Comparison of ENCODE assay signal across 1 cellular context in the genomic region with DNA sequence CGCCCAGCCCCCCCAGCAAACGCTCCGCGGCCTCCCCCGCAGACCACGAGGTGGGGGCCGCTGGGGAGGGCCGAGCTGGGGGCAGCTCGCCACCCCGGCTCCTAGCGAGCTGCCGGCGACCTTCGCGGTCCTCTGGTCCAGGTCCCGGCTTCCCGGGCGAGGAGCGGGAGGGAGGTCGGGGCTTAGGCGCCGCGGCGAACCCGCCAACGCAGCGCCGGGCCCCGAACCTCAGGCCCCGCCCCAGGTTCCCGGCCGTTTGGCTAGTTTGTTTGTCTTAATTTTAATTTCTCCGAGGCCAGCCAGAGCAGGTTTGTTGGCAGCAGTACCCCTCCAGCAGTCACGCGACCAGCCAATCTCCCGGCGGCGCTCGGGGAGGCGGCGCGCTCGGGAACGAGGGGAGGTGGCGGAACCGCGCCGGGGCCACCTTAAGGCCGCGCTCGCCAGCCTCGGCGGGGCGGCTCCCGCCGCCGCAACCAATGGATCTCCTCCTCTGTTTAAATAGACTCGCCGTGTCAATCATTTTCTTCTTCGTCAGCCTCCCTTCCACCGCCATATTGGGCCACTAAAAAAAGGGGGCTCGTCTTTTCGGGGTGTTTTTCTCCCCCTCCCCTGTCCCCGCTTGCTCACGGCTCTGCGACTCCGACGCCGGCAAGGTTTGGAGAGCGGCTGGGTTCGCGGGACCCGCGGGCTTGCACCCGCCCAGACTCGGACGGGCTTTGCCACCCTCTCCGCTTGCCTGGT.
A peak's percentile ranks its signal among the peaks of the same experiment; 100 is the strongest.
TF ChIP-seq lines count a peak whose summit lies in the region.

A gene (plus strand): TSS at position 524 of the 741 bp plus-strand sequence. CDS start 472 bp downstream, outside the sequence.

TF ChIP-seq in K562, 482 proteins besides CTCF, POLR2A, EP300 and RAD21 (continued from another document and continues in another):
- TF ChIP-seq, protein P1, sequence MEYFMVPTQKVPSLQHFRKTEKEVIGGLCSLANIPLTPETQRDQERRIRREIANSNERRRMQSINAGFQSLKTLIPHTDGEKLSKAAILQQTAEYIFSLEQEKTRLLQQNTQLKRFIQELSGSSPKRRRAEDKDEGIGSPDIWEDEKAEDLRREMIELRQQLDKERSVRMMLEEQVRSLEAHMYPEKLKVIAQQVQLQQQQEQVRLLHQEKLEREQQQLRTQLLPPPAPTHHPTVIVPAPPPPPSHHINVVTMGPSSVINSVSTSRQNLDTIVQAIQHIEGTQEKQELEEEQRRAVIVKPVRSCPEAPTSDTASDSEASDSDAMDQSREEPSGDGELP (CRISPR knock-in tag; IDR thresholded peaks at IDR 0.05; ENCODE audit: borderline replicate concordance), result peak; percentile 26; the same call in 1 of the 2 replicates
- TF ChIP-seq RBFOX2 (IDR thresholded peaks at IDR 0.05; ENCODE audit: low read depth, low read length) (peak; percentile 91), KDM4B (IDR thresholded peaks at IDR 0.05; ENCODE audit: borderline replicate concordance in 2 of 2, low read depth in 1 of 2) (peak in 1 of 2 experiments; percentile 51; a peak in 1 of 4 replicates), HLTF (IDR thresholded peaks at IDR 0.05) (no peak), SPI1 (IDR thresholded peaks at IDR 0.05; ENCODE audit: borderline replicate concordance, low read depth, low read length) (no peak), ZNF586 (CRISPR knock-in tag; conservative IDR thresholded peaks at IDR 0.05) (no peak), FOS (IDR thresholded peaks at IDR 0.05; ENCODE audit: extremely low read depth, insufficient read length) (no peak), RBM15 (IDR thresholded peaks at IDR 0.05; ENCODE audit: insufficient read depth, low read length) (no peak), ELF1 (tag; IDR thresholded peaks at IDR 0.05) (no peak), KAT7 (CRISPR knock-in tag; IDR thresholded peaks at IDR 0.05; ENCODE audit: borderline replicate concordance) (no peak; the same call in 1 of the 2 replicates), KDM5B (IDR thresholded peaks at IDR 0.05; ENCODE audit: insufficient replicate concordance, low read depth, low read length) (peak; percentile 59), EHMT2 (IDR thresholded peaks at IDR 0.05) (no peak), KDM2B (CRISPR knock-in tag; IDR thresholded peaks at IDR 0.05) (no peak), ZNF217 (CRISPR knock-in tag; IDR thresholded peaks at IDR 0.05) (no peak), GABPA (tag; conservative IDR thresholded peaks at IDR 0.05; ENCODE audit: low read depth) (no peak), CHD1 (IDR thresholded peaks at IDR 0.05; ENCODE audit: low read length) (peak; percentile 33), POLR2G (IDR thresholded peaks at IDR 0.05; ENCODE audit: low read depth, low read length) (peak; percentile 89), CXXC5 (CRISPR knock-in tag; IDR thresholded peaks at IDR 0.05) (peak; percentile 89), NFRKB (IDR thresholded peaks at IDR 0.05; ENCODE audit: low read depth) (no peak), POLR2H (tag; IDR thresholded peaks at IDR 0.05; ENCODE audit: low read depth) (peak; percentile 55; the same call in 1 of the 2 replicates), MAZ (CRISPR knock-in tag; conservative IDR thresholded peaks at IDR 0.05 in 1 of 2, IDR thresholded peaks at IDR 0.05 in 1 of 2) (peak; percentile 67 to 89; a peak in 3 of 4 replicates), ZNF121 (CRISPR knock-in tag; conservative IDR thresholded peaks at IDR 0.05) (no peak), ZFP1 (CRISPR knock-in tag; IDR thresholded peaks at IDR 0.05) (no peak), XRCC3 (IDR thresholded peaks at IDR 0.05) (no peak), MEIS2 (IDR thresholded peaks at IDR 0.05; ENCODE audit: partially characterized antibody) (peak; percentile 71), ZBTB7A (IDR thresholded peaks at IDR 0.05; ENCODE audit: borderline replicate concordance, control insufficient read depth, low read depth, low read length) (peak; percentile 48; the same call in 1 of the 2 replicates), CBX5 (IDR thresholded peaks at IDR 0.05; ENCODE audit: borderline replicate concordance, low read depth) (no peak), SRSF9 (IDR thresholded peaks at IDR 0.05; ENCODE audit: borderline replicate concordance, low read depth, low read length) (no peak), ZNF778 (CRISPR knock-in tag; IDR thresholded peaks at IDR 0.05) (no peak), RBM25 (IDR thresholded peaks at IDR 0.05; ENCODE audit: low read depth, low read length, severe bottlenecking) (no peak), L3MBTL2 (IDR thresholded peaks at IDR 0.05) (peak; percentile 53), GTF2F1 (IDR thresholded peaks at IDR 0.05; ENCODE audit: low read depth, low read length) (0 out of 2 replicates have a peak, but pooled peaks have one; percentile 27), ZNF212 (CRISPR knock-in tag; IDR thresholded peaks at IDR 0.05) (no peak)
- TF ChIP-seq, protein P2, sequence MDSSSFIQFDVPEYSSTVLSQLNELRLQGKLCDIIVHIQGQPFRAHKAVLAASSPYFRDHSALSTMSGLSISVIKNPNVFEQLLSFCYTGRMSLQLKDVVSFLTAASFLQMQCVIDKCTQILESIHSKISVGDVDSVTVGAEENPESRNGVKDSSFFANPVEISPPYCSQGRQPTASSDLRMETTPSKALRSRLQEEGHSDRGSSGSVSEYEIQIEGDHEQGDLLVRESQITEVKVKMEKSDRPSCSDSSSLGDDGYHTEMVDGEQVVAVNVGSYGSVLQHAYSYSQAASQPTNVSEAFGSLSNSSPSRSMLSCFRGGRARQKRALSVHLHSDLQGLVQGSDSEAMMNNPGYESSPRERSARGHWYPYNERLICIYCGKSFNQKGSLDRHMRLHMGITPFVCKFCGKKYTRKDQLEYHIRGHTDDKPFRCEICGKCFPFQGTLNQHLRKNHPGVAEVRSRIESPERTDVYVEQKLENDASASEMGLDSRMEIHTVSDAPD (CRISPR knock-in tag; IDR thresholded peaks at IDR 0.05), result no peak
- TF ChIP-seq, protein P3, sequence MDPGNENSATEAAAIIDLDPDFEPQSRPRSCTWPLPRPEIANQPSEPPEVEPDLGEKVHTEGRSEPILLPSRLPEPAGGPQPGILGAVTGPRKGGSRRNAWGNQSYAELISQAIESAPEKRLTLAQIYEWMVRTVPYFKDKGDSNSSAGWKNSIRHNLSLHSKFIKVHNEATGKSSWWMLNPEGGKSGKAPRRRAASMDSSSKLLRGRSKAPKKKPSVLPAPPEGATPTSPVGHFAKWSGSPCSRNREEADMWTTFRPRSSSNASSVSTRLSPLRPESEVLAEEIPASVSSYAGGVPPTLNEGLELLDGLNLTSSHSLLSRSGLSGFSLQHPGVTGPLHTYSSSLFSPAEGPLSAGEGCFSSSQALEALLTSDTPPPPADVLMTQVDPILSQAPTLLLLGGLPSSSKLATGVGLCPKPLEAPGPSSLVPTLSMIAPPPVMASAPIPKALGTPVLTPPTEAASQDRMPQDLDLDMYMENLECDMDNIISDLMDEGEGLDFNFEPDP (CRISPR knock-in tag; IDR thresholded peaks at IDR 0.05), result no peak
- TF ChIP-seq, protein P4, sequence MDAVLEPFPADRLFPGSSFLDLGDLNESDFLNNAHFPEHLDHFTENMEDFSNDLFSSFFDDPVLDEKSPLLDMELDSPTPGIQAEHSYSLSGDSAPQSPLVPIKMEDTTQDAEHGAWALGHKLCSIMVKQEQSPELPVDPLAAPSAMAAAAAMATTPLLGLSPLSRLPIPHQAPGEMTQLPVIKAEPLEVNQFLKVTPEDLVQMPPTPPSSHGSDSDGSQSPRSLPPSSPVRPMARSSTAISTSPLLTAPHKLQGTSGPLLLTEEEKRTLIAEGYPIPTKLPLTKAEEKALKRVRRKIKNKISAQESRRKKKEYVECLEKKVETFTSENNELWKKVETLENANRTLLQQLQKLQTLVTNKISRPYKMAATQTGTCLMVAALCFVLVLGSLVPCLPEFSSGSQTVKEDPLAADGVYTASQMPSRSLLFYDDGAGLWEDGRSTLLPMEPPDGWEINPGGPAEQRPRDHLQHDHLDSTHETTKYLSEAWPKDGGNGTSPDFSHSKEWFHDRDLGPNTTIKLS (IDR thresholded peaks at IDR 0.05; ENCODE audit: borderline replicate concordance, low read depth), result peak; percentile 55; the same call in 1 of the 2 replicates
- TF ChIP-seq, protein P5, sequence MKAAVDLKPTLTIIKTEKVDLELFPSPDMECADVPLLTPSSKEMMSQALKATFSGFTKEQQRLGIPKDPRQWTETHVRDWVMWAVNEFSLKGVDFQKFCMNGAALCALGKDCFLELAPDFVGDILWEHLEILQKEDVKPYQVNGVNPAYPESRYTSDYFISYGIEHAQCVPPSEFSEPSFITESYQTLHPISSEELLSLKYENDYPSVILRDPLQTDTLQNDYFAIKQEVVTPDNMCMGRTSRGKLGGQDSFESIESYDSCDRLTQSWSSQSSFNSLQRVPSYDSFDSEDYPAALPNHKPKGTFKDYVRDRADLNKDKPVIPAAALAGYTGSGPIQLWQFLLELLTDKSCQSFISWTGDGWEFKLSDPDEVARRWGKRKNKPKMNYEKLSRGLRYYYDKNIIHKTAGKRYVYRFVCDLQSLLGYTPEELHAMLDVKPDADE (conservative IDR thresholded peaks at IDR 0.05; ENCODE audit: control insufficient read depth, low read depth, low read length), result peak; percentile 39; the same call in 1 of the 2 replicates
- TF ChIP-seq, protein P6, sequence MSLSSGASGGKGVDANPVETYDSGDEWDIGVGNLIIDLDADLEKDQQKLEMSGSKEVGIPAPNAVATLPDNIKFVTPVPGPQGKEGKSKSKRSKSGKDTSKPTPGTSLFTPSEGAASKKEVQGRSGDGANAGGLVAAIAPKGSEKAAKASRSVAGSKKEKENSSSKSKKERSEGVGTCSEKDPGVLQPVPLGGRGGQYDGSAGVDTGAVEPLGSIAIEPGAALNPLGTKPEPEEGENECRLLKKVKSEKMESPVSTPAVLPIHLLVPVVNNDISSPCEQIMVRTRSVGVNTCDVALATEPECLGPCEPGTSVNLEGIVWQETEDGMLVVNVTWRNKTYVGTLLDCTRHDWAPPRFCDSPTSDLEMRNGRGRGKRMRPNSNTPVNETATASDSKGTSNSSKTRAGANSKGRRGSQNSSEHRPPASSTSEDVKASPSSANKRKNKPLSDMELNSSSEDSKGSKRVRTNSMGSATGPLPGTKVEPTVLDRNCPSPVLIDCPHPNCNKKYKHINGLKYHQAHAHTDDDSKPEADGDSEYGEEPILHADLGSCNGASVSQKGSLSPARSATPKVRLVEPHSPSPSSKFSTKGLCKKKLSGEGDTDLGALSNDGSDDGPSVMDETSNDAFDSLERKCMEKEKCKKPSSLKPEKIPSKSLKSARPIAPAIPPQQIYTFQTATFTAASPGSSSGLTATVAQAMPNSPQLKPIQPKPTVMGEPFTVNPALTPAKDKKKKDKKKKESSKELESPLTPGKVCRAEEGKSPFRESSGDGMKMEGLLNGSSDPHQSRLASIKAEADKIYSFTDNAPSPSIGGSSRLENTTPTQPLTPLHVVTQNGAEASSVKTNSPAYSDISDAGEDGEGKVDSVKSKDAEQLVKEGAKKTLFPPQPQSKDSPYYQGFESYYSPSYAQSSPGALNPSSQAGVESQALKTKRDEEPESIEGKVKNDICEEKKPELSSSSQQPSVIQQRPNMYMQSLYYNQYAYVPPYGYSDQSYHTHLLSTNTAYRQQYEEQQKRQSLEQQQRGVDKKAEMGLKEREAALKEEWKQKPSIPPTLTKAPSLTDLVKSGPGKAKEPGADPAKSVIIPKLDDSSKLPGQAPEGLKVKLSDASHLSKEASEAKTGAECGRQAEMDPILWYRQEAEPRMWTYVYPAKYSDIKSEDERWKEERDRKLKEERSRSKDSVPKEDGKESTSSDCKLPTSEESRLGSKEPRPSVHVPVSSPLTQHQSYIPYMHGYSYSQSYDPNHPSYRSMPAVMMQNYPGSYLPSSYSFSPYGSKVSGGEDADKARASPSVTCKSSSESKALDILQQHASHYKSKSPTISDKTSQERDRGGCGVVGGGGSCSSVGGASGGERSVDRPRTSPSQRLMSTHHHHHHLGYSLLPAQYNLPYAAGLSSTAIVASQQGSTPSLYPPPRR (CRISPR knock-in tag; IDR thresholded peaks at IDR 0.05; ENCODE audit: borderline replicate concordance), result no peak
- TF ChIP-seq, protein P7, sequence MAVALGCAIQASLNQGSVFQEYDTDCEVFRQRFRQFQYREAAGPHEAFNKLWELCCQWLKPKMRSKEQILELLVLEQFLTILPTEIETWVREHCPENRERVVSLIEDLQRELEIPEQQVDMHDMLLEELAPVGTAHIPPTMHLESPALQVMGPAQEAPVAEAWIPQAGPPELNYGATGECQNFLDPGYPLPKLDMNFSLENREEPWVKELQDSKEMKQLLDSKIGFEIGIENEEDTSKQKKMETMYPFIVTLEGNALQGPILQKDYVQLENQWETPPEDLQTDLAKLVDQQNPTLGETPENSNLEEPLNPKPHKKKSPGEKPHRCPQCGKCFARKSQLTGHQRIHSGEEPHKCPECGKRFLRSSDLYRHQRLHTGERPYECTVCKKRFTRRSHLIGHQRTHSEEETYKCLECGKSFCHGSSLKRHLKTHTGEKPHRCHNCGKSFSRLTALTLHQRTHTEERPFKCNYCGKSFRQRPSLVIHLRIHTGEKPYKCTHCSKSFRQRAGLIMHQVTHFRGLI (CRISPR knock-in tag; IDR thresholded peaks at IDR 0.05), result no peak
- TF ChIP-seq, protein P8, sequence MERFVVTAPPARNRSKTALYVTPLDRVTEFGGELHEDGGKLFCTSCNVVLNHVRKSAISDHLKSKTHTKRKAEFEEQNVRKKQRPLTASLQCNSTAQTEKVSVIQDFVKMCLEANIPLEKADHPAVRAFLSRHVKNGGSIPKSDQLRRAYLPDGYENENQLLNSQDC (CRISPR knock-in tag; IDR thresholded peaks at IDR 0.05), result no peak
- TF ChIP-seq, protein P9, sequence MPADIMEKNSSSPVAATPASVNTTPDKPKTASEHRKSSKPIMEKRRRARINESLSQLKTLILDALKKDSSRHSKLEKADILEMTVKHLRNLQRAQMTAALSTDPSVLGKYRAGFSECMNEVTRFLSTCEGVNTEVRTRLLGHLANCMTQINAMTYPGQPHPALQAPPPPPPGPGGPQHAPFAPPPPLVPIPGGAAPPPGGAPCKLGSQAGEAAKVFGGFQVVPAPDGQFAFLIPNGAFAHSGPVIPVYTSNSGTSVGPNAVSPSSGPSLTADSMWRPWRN (IDR thresholded peaks at IDR 0.05; ENCODE audit: low read depth), result no peak
- TF ChIP-seq, protein P10, sequence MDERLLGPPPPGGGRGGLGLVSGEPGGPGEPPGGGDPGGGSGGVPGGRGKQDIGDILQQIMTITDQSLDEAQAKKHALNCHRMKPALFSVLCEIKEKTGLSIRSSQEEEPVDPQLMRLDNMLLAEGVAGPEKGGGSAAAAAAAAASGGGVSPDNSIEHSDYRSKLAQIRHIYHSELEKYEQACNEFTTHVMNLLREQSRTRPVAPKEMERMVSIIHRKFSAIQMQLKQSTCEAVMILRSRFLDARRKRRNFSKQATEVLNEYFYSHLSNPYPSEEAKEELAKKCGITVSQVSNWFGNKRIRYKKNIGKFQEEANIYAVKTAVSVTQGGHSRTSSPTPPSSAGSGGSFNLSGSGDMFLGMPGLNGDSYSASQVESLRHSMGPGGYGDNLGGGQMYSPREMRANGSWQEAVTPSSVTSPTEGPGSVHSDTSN (CRISPR knock-in tag; IDR thresholded peaks at IDR 0.05; ENCODE audit: low read depth), result peak; percentile 81
- TF ChIP-seq, protein P10 (tag; conservative IDR thresholded peaks at IDR 0.05; ENCODE audit: low read depth), result peak; percentile 81
